ENCODE assay signal across 16 cellular contexts in the genomic region with DNA sequence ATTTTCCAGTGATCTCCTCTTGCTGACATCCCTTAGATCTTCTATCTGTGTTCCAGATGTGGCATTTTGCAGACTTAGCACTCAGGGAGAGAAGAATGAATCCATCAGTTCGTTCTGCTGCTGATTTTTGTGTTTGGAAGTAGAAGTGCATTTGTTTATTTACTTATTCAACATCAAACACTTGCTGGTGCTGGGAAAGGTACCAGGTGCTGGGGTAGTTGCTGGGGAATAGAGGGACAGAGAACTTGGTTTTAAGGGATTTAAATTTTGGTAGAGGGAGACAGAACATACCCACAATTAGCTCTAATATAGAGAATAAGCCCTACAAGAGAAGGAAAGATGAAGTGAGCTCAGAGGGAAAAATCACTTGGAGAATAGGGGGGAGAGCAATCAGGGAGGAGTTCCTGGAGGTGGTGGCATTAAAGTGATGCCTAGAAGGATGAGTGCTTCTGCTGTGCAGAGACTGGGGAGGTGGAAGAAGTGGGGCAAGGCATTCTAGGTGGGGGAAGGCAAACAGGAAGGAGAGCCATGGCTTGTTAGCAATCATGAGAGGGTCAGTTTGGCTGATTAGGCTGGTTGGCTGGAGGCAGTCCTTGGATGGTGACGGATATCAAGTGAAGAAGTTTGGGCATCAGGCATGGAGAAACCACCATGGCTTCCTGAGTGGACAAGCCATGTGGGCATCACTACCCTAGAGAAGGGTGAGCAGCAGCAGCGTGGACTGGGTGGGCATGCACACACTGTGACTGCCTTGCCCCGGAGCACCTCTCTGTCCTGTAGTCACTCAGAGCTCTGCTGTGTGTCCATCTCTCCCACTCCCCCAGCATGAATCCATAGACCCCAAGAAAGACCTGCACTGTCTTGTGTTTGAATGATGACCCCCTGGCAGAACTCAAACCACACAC.
"Had no signal": no experiment of that assay in that cellular context is flagged by ENCODE, and none has a peak within 500 bp of the region (broad histone marks: within the 10 kb centered on the region; RNA-seq: fewer than 3 reads in every experiment).

No MANE protein-coding gene starts in this region.

- ATAC-seq: gastrocnemius medialis; naive thymus-derived CD4-positive, alpha-beta T cell; sciatic nerve; stimulated activated effector memory CD8-positive, alpha-beta T cell treated with anti-CD3 and anti-CD28 coated beads, Interleukin-12 subunit alpha, Interleukin-12 subunit beta, amount 100 ng/mL, for 72 hours had no signal

- H3K9me3 ChIP-seq: gastrocnemius medialis, stomach, upper lobe of left lung had no signal

- H3K4me3 ChIP-seq: dorsolateral prefrontal cortex, gastrocnemius medialis, smooth muscle cell, stomach, upper lobe of left lung had no signal

- H3K27me3 ChIP-seq: gastrocnemius medialis, stomach, upper lobe of left lung had no signal

- H3K27ac ChIP-seq: dorsolateral prefrontal cortex, gastrocnemius medialis, parathyroid adenoma, WERI-Rb-1 had no signal

- DNase-seq: activated CD4-positive, alpha-beta T cell treated with anti-CD3 and anti-CD28 coated beads for 1 hour; activated CD8-positive, alpha-beta memory T cell treated with anti-CD3 and anti-CD28 coated beads for 24 hours; activated gamma-delta T cell; dorsolateral prefrontal cortex; erythroblast; gastrocnemius medialis; naive thymus-derived CD4-positive, alpha-beta T cell; stimulated activated CD4-positive, alpha-beta T cell treated with anti-CD3 and anti-CD28 coated beads, Interleukin-4, amount 100 ng/mL, for 24 hours; stomach; T-helper 2 cell; upper lobe of left lung; WERI-Rb-1 had no signal

- H3K36me3 ChIP-seq: gastrocnemius medialis, stomach, upper lobe of left lung, WERI-Rb-1 had no signal
